ENCODE assay signal across 18 cellular contexts in the genomic region with DNA sequence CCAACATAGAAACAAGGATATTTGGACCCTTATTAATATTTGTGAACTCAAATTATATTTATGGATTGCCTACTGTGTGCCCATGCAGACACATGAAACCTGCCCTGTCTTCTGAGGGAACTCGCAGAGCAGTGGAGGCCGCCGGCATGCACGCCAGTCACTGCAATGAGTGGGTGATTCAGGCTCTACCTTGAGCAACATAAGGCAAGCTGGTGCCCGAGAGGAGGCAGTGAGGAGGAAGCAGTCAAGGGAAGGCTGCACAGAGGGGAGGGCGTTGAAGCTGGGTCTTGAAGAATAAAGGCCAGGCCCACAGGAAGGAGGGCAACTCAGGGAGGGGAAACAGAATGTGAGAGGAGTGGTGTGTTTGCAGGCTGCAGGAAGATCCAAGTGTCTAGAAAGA. TPM values are rescaled to one million over a fixed set of nuclear protein-coding genes. Genes with fewer than 3 reads are reported as not detected.
DNase-seq lines count a peak whose midpoint lies in the region; ATAC-seq and TF ChIP-seq lines count a peak whose summit lies in the region.
"Had no signal": no experiment of that assay in that cellular context is flagged by ENCODE, and none has a peak within 500 bp of the region (broad histone marks: within the 10 kb centered on the region; RNA-seq: fewer than 3 reads in every experiment).

No MANE protein-coding gene starts in this region.

- peaks cover 5 to 17% of the 10 kb centered on the region in 2 donors for H3K4me1 Mint-ChIP-seq in natural killer cell treated with Interleukin-12 subunit alpha and Interleukin-12 subunit beta and Interleukin-15 and Interleukin-18, amount 100 ng/mL, for 72 hours (ENCODE audit: low read depth in 2 of 2)
- H3K4me1 Mint-ChIP-seq in natural killer cell: peaks cover 0 to 4% of the 10 kb centered on the region in 2 donors
- peaks cover 7% of the 10 kb centered on the region for H3K4me1 Mint-ChIP-seq in endodermal cell
- peaks cover 0 to 2% (median under 1%) of the 10 kb centered on the region in 4 donors for H3K4me1 Mint-ChIP-seq in CD4-positive, alpha-beta memory T cell

- H3K9me3 ChIP-seq in endodermal cell (ENCODE audit: control insufficient read depth, low read length) (no peaks in the 10 kb centered on the region), esophagus squamous epithelium (no peaks in the 10 kb centered on the region)
- no peaks in the 10 kb centered on the region for H3K9me3 ChIP-seq in CD4-positive, alpha-beta memory T cell (ENCODE audit: control insufficient read depth in 1 of 2, low read length in 2 of 2)
- H3K9me3 ChIP-seq: gastroesophageal sphincter, left ventricle myocardium inferior had no signal

- H3K27ac Mint-ChIP-seq in natural killer cell treated with Interleukin-12 subunit alpha and Interleukin-12 subunit beta and Interleukin-15 and Interleukin-18, amount 100 ng/mL, for 72 hours: peak overlapping the region in 1 of 2 donors; percentile 59
- no peak overlapping the region for H3K27ac Mint-ChIP-seq in natural killer cell
- H3K27ac Mint-ChIP-seq in endodermal cell: peak overlapping the region; percentile 24
- H3K27ac Mint-ChIP-seq in CD4-positive, alpha-beta memory T cell: peak overlapping the region in 1 of 7 donors; percentile 8
- H3K27ac Mint-ChIP-seq: activated naive CD8-positive, alpha-beta T cell treated with anti-CD3 and anti-CD28 coated beads for 36 hours had no signal

- CTCF ChIA-PET in CD4-positive, alpha-beta memory T cell (lab: Charles Lee; ENCODE audit: partially characterized antibody): interaction anchor here (1.0 kb wide), 1 partner anchor 268 kb away, joined by 3 read pairs; no protein-coding TSS in a partner anchor

- ATAC-seq in natural killer cell treated with Interleukin-12 subunit alpha and Interleukin-12 subunit beta and Interleukin-15 and Interleukin-18, amount 100 ng/mL, for 72 hours: peak in 1 of 2 donors; percentile 53
- ATAC-seq in natural killer cell (no peak), HG02970 (IDR thresholded peaks at IDR 0.05; ENCODE audit: low FRiP score, unreplicated experiment) (no peak)
- ATAC-seq: gastroesophageal sphincter had no signal

- no peak for TF ChIP-seq POLR2A in esophagus squamous epithelium (IDR thresholded peaks at IDR 0.05)

- H3K27me3 ChIP-seq in endodermal cell (ENCODE audit: control insufficient read depth, insufficient read depth, low read length, poor library complexity, severe bottlenecking) (no peaks in the 10 kb centered on the region), esophagus squamous epithelium (peaks cover 0 to 6% (median 0%) of the 10 kb centered on the region in 4 donors)
- H3K27me3 ChIP-seq in CD4-positive, alpha-beta memory T cell (ENCODE audit: insufficient read depth, low read length): no peaks in the 10 kb centered on the region
- H3K27me3 ChIP-seq: dorsolateral prefrontal cortex, gastroesophageal sphincter had no signal

- intact Hi-C loops in natural killer cell (cut with micrococcal nuclease): no loop called here
- intact Hi-C loops in CD4-positive, alpha-beta memory T cell (cut with micrococcal nuclease): no loop called here
- intact Hi-C loops in esophagus squamous epithelium (cut with DNase I): no loop called here

- no peaks in the 10 kb centered on the region for H3K4me1 ChIP-seq in endodermal cell (ENCODE audit: control insufficient read depth, insufficient read depth, low read length)
- H3K4me1 ChIP-seq in CD4-positive, alpha-beta memory T cell (ENCODE audit: insufficient read depth, low read length): no peaks in the 10 kb centered on the region
- H3K4me1 ChIP-seq in esophagus squamous epithelium: peaks cover 0 to 11% (median 4%) of the 10 kb centered on the region in 3 donors

- no peak overlapping the region for H3K9ac ChIP-seq in endodermal cell (ENCODE audit: extremely low read depth, low read length, poor library complexity, severe bottlenecking)

- H3K4me3 ChIP-seq in endodermal cell (ENCODE audit: low read length): no peak overlapping the region
- H3K4me3 ChIP-seq in CD4-positive, alpha-beta memory T cell (ENCODE audit: low read length in 2 of 2): no peak overlapping the region
- H3K4me3 ChIP-seq in esophagus squamous epithelium: no peak overlapping the region
- H3K4me3 ChIP-seq: dorsolateral prefrontal cortex, gastroesophageal sphincter, left ventricle myocardium inferior had no signal

- H3K27ac ChIP-seq in endodermal cell (ENCODE audit: low read depth, low read length) (no peak overlapping the region), esophagus squamous epithelium (no peak overlapping the region)
- H3K27ac ChIP-seq in CD4-positive, alpha-beta memory T cell (ENCODE audit: low read depth, low read length): no peak overlapping the region
- H3K27ac ChIP-seq: dorsolateral prefrontal cortex, gastroesophageal sphincter, left ventricle myocardium inferior had no signal

- POLR2A ChIA-PET in CD4-positive, alpha-beta memory T cell (lab: Charles Lee; ENCODE audit: partially characterized antibody): no interaction called here

- H3K36me3 ChIP-seq in endodermal cell (ENCODE audit: control insufficient read depth, insufficient read depth, low read length) (no peaks in the 10 kb centered on the region), esophagus squamous epithelium (no peaks in the 10 kb centered on the region)
- no peaks in the 10 kb centered on the region for H3K36me3 ChIP-seq in CD4-positive, alpha-beta memory T cell (ENCODE audit: insufficient read depth, low read length)
- H3K36me3 ChIP-seq: gastroesophageal sphincter, left ventricle myocardium inferior had no signal

- H3K27me3 Mint-ChIP-seq in natural killer cell treated with Interleukin-12 subunit alpha and Interleukin-12 subunit beta and Interleukin-15 and Interleukin-18, amount 100 ng/mL, for 72 hours: peaks cover 14 to 29% of the 10 kb centered on the region in 2 donors
- H3K27me3 Mint-ChIP-seq in natural killer cell (ENCODE audit: low read depth in 2 of 2) (peaks cover 0 to 10% of the 10 kb centered on the region in 2 donors), endodermal cell (ENCODE audit: insufficient read depth) (no peaks in the 10 kb centered on the region)
- peaks cover 0 to 10% of the 10 kb centered on the region in 2 donors for H3K27me3 Mint-ChIP-seq in CD4-positive, alpha-beta memory T cell

- no peak for DNase-seq in natural killer cell treated with Interleukin-12 subunit alpha and Interleukin-12 subunit beta and Interleukin-15 and Interleukin-18, amount 100 ng/mL, for 72 hours (ENCODE audit: low spot score)
- DNase-seq in natural killer cell: no peak
- peak; percentile 87 for DNase-seq in SIG-M5 treated with dmso at 0.1 percent for 504 hours (lab: John Stamatoyannopoulos, UW; ENCODE audit: unreplicated experiment)
- peak; percentile 73 for DNase-seq in endodermal cell
- DNase-seq in CD4-positive, alpha-beta memory T cell: no peak
- DNase-seq in NK-92 treated with Interleukin-12 subunit alpha and Interleukin-12 subunit beta, amount 100 ng/mL, for 24 hours (lab: John Stamatoyannopoulos, UW): no peak
- DNase-seq in esophagus squamous epithelium (lab: John Stamatoyannopoulos, UW): no peak
- DNase-seq: activated CD8-positive, alpha-beta memory T cell treated with anti-CD3 and anti-CD28 coated beads for 24 hours; activated naive CD8-positive, alpha-beta T cell treated with anti-CD3 and anti-CD28 coated beads for 36 hours; dorsolateral prefrontal cortex; left ventricle myocardium inferior; NCI-H526; stimulated activated CD4-positive, alpha-beta T cell treated with anti-CD3 and anti-CD28 coated beads, Interleukin-12 subunit alpha, Interleukin-12 subunit beta, amount 100 ng/mL, for 4 hours; SW 1271 had no signal

- WGBS in endodermal cell (ENCODE audit: insufficient coverage in 1 of 2, insufficient read length in 1 of 2), 2 experiments: 80 to 93% methylated on average over 3 to 6 of the region's 6 CpGs
- WGBS in esophagus squamous epithelium, 2 donors: 13 to 21% methylated on average over 2 of the region's 6 CpGs

- no peaks in the 10 kb centered on the region for H3K9me3 Mint-ChIP-seq in natural killer cell treated with Interleukin-12 subunit alpha and Interleukin-12 subunit beta and Interleukin-15 and Interleukin-18, amount 100 ng/mL, for 72 hours
- H3K9me3 Mint-ChIP-seq in natural killer cell (no peaks in the 10 kb centered on the region), endodermal cell (no peaks in the 10 kb centered on the region)
- H3K9me3 Mint-ChIP-seq in CD4-positive, alpha-beta memory T cell: no peaks in the 10 kb centered on the region
- H3K9me3 Mint-ChIP-seq: activated naive CD8-positive, alpha-beta T cell treated with anti-CD3 and anti-CD28 coated beads for 36 hours had no signal

- no peak for TF ChIP-seq CTCF in natural killer cell (IDR thresholded peaks at IDR 0.05)
- TF ChIP-seq CTCF in endodermal cell (conservative IDR thresholded peaks at IDR 0.05): no peak
- TF ChIP-seq CTCF in esophagus squamous epithelium (IDR thresholded peaks at IDR 0.05): no peak

- H3K36me3 Mint-ChIP-seq in natural killer cell treated with Interleukin-12 subunit alpha and Interleukin-12 subunit beta and Interleukin-15 and Interleukin-18, amount 100 ng/mL, for 72 hours: no peaks in the 10 kb centered on the region
- H3K36me3 Mint-ChIP-seq in natural killer cell (no peaks in the 10 kb centered on the region), endodermal cell (ENCODE audit: low read depth) (no peaks in the 10 kb centered on the region)
- H3K36me3 Mint-ChIP-seq in CD4-positive, alpha-beta memory T cell: no peaks in the 10 kb centered on the region
- H3K36me3 Mint-ChIP-seq: activated naive CD8-positive, alpha-beta T cell treated with anti-CD3 and anti-CD28 coated beads for 36 hours had no signal

- H3K4me3 Mint-ChIP-seq in natural killer cell treated with Interleukin-12 subunit alpha and Interleukin-12 subunit beta and Interleukin-15 and Interleukin-18, amount 100 ng/mL, for 72 hours: peak overlapping the region; percentile 56
- no peak overlapping the region for H3K4me3 Mint-ChIP-seq in natural killer cell
- H3K4me3 Mint-ChIP-seq in endodermal cell: no peak overlapping the region
- peak overlapping the region in 1 of 8 donors; percentile 27 for H3K4me3 Mint-ChIP-seq in CD4-positive, alpha-beta memory T cell
- H3K4me3 Mint-ChIP-seq: activated naive CD8-positive, alpha-beta T cell treated with anti-CD3 and anti-CD28 coated beads for 36 hours had no signal

RNA-seq across cellular contexts. Expression of gene PPEF2, which starts 52.8 kb away (rescaled TPM):
- total RNA-seq in natural killer cell treated with Interleukin-12 subunit alpha and Interleukin-12 subunit beta and Interleukin-15 and Interleukin-18, amount 100 ng/mL, for 72 hours: not detected
- under 1 TPM; 0.21 to 0.33 (median 0.32) TPM for total RNA-seq in natural killer cell
- not detected for total RNA-seq in endodermal cell
- 0.11 TPM for polyA plus RNA-seq in endodermal cell (2013, experiment 1 of 2)
- not detected for polyA plus RNA-seq in endodermal cell (2013, experiment 2 of 2)
- under 1 TPM; 0.36 to 0.41 TPM for total RNA-seq in CD4-positive, alpha-beta memory T cell
- not detected for polyA plus RNA-seq in CD4-positive, alpha-beta memory T cell
- total RNA-seq in esophagus squamous epithelium: under 1 TPM in 1 of 4 donors, not detected in 3; 0.04 TPM
- total RNA-seq: activated naive CD8-positive, alpha-beta T cell treated with anti-CD3 and anti-CD28 coated beads for 36 hours; gastroesophageal sphincter; left ventricle myocardium inferior; osteocyte; urinary bladder had no signal
- polyA plus RNA-seq: urinary bladder had no signal

Comparison
In these comparisons a context has a peak if more than half of its experiments do, and no peak if none do; other contexts are left out.
1. DNase-seq: peak in SIG-M5 treated with dmso at 0.1 percent for 504 hours (single experiment) and endodermal cell (single experiment); none in natural killer cell treated with Interleukin-12 subunit alpha and Interleukin-12 subunit beta and Interleukin-15 and Interleukin-18, amount 100 ng/mL, for 72 hours (single experiment), natural killer cell (single experiment), CD4-positive, alpha-beta memory T cell (0 of 5), NK-92 treated with Interleukin-12 subunit alpha and Interleukin-12 subunit beta, amount 100 ng/mL, for 24 hours (single experiment) and esophagus squamous epithelium (single experiment).